Comparison of ENCODE assay signal across 8 cellular contexts in the genomic region with DNA sequence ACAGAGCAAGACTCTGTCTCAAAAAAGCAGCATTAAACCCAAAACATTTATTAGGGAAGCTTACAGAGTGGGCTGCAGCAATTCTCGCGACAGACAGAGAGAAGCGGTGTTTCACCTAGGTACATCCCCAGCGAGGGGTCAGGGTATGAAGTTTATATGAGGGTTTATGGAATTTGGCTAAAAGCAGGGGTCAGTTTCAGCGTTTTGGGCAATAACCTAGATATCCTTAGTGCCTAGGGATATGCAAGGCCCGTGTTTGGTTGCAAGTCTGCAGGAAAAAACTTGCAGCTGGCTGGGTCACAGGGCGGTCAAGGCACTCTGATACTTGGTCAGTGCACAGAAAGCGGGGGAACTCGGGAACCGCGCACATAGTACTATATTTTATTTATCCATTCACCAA. TPM values are rescaled to one million over a fixed set of nuclear protein-coding genes. Genes with fewer than 3 reads are reported as not detected.
DNase-seq lines count a peak whose midpoint lies in the region; ATAC-seq, FAIRE-seq and TF ChIP-seq lines count a peak whose summit lies in the region.

No MANE protein-coding gene starts in this region.

- DNase-seq in A549 (ENCODE audit: low read depth in 1 of 2, low spot score in 1 of 2) (no peak), GM20000 (ENCODE audit: low spot score) (peak; percentile 31), WTC11 (ENCODE audit: low spot score) (no peak), right atrium auricular region (ENCODE audit: low spot score) (no peak), small intestine (peak; percentile 29), islet precursor cell (no peak), NCI-H187 treated with DMSO at 0.1 percent for 48 hours (lab: John Stamatoyannopoulos, UW) (no peak)

- 63% methylated on average over 11 of the region's 11 CpGs for WGBS in A549 (ENCODE audit: missing lambda C conversion rate)
- 4 to 19% (median 14%) methylated on average over 11 of the region's 11 CpGs for WGBS in small intestine, 3 donors

- H3K4me2 ChIP-seq in A549 = peak overlapping the region; percentile 89

- peaks cover 14% of the 10 kb centered on the region for H3K36me3 Mint-ChIP-seq in WTC11

- peaks cover 11% of the 10 kb centered on the region for H3K4me1 Mint-ChIP-seq in WTC11

- peaks cover 17% of the 10 kb centered on the region; the same call in 2 of the 3 replicates for H3K4me1 ChIP-seq in A549
- H3K4me1 ChIP-seq in right atrium auricular region = peaks cover 0 to 26% of the 10 kb centered on the region in 2 donors
- H3K4me1 ChIP-seq in small intestine (ENCODE audit: control insufficient read depth in 2 of 2, insufficient read depth in 1 of 2, low read depth in 1 of 2, low read length in 1 of 2) = peaks cover 0 to 8% of the 10 kb centered on the region in 2 donors

- CTCF ChIA-PET in A549 (lab: Yijun Ruan, JAX) = no interaction called here
- CTCF ChIA-PET in WTC11 (lab: Charles Lee) = interaction anchor here (1.8 kb wide), 1 partner anchor 65 kb away, joined by 14 read pairs; no protein-coding TSS in a partner anchor

- no peaks in the 10 kb centered on the region for H3K9me3 Mint-ChIP-seq in WTC11

- FAIRE-seq in A549 (lab: Jason Lieb, UNC) = no peak
- FAIRE-seq in small intestine (lab: Jason Lieb, UNC) = no peak

- TF ChIP-seq CTCF in A549 (IDR thresholded peaks at IDR 0.05) (no peak), GM20000 (IDR thresholded peaks at IDR 0.05; ENCODE audit: extremely low read depth, missing control alignments) (no peak), WTC11 (IDR thresholded peaks at IDR 0.05) (no peak), right atrium auricular region (IDR thresholded peaks at IDR 0.05) (no peak)

- no peak for TF ChIP-seq EP300 in A549 (IDR thresholded peaks at IDR 0.05)

- TF ChIP-seq RAD21 in A549 (conservative IDR thresholded peaks at IDR 0.05 in 1 of 2, IDR thresholded peaks at IDR 0.05 in 1 of 2) = no peak

- ATAC-seq in A549 (no peak), WTC11 (peak; percentile 10; the same call in 1 of the 2 replicates), GM21825 (IDR thresholded peaks at IDR 0.05; ENCODE audit: unreplicated experiment) (no peak)

- no peaks in the 10 kb centered on the region for H3K27me3 ChIP-seq in right atrium auricular region
- H3K27me3 ChIP-seq in small intestine (ENCODE audit: control insufficient read depth in 2 of 2, insufficient read depth in 2 of 2, low read length in 2 of 2) = no peaks in the 10 kb centered on the region

- TF ChIP-seq POLR2A in A549 (IDR thresholded peaks at IDR 0.05; ENCODE audit: low read length) = no peak

- no peak overlapping the region for H3K27ac Mint-ChIP-seq in WTC11

- no peaks in the 10 kb centered on the region for H3K27me3 Mint-ChIP-seq in WTC11 (ENCODE audit: low read depth)

- H3K9me3 ChIP-seq in A549 (no peaks in the 10 kb centered on the region), right atrium auricular region (no peaks in the 10 kb centered on the region), small intestine (ENCODE audit: control insufficient read depth, low read depth) (no peaks in the 10 kb centered on the region)

- peak overlapping the region; percentile 99 for H3K4me3 Mint-ChIP-seq in WTC11

- POLR2A ChIA-PET in A549 (lab: Yijun Ruan, JAX) (no interaction called here), WTC11 (lab: Charles Lee) (interaction anchor here (1.6 kb wide), 1 partner anchor 49 kb away, joined by 5 read pairs; the partner anchor contains the start of gene SPTAN1)

- H3K27ac ChIP-seq in A549 (peak overlapping the region; percentile 76 to 84), right atrium auricular region (peak overlapping the region in 1 of 2 donors; percentile 82), small intestine (ENCODE audit: low read depth in 1 of 2, low read length in 1 of 2) (no peak overlapping the region)

- H3K36me3 ChIP-seq in right atrium auricular region (peaks cover 6% of the 10 kb centered on the region), small intestine (ENCODE audit: control insufficient read depth in 2 of 2, insufficient read depth in 2 of 2, low read length in 2 of 2) (peaks cover 2 to 7% of the 10 kb centered on the region in 2 donors)

- H3K4me3 ChIP-seq in A549 (peak overlapping the region; percentile 74), right atrium auricular region (peak overlapping the region; percentile 55 to 91), small intestine (ENCODE audit: low read depth in 1 of 2, low read length in 2 of 2) (peak overlapping the region in 1 of 2 donors; percentile 74)

TF ChIP-seq in A549, 52 proteins besides CTCF, POLR2A, EP300 and RAD21 (continues in another document):
- TF ChIP-seq JUN (IDR thresholded peaks at IDR 0.05) (no peak), RNF2 (IDR thresholded peaks at IDR 0.05; ENCODE audit: borderline replicate concordance, low read depth) (no peak), CHD4 (IDR thresholded peaks at IDR 0.05; ENCODE audit: borderline replicate concordance) (no peak), JUNB (IDR thresholded peaks at IDR 0.05) (no peak), ZFP36 (IDR thresholded peaks at IDR 0.05; ENCODE audit: borderline replicate concordance, partially characterized antibody) (no peak), PHF8 (IDR thresholded peaks at IDR 0.05; ENCODE audit: borderline replicate concordance, low read depth) (no peak), RARB (CRISPR knock-in tag; IDR thresholded peaks at IDR 0.05) (no peak), ELK1 (IDR thresholded peaks at IDR 0.05; ENCODE audit: low read depth, low read length) (no peak), NR3C1 (IDR thresholded peaks at IDR 0.05) (no peak), RFX5 (IDR thresholded peaks at IDR 0.05) (no peak), GATA3 (IDR thresholded peaks at IDR 0.05; ENCODE audit: borderline replicate concordance) (no peak), BHLHE40 (IDR thresholded peaks at IDR 0.05; ENCODE audit: low read depth, low read length) (no peak)

TF ChIP-seq in WTC11, 78 proteins besides CTCF, POLR2A, EP300 and RAD21 (continues in another document):
- TF ChIP-seq, protein P1, sequence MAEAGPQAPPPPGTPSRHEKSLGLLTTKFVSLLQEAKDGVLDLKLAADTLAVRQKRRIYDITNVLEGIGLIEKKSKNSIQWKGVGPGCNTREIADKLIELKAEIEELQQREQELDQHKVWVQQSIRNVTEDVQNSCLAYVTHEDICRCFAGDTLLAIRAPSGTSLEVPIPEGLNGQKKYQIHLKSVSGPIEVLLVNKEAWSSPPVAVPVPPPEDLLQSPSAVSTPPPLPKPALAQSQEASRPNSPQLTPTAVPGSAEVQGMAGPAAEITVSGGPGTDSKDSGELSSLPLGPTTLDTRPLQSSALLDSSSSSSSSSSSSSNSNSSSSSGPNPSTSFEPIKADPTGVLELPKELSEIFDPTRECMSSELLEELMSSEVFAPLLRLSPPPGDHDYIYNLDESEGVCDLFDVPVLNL (CRISPR knock-in tag; IDR thresholded peaks at IDR 0.05; ENCODE audit: borderline replicate concordance, low read depth) = no peak
- TF ChIP-seq FOXP4 (CRISPR knock-in tag; IDR thresholded peaks at IDR 0.05) = no peak
- no peak for TF ChIP-seq FOXK1 (CRISPR knock-in tag; IDR thresholded peaks at IDR 0.05)
- TF ChIP-seq KAT7 (CRISPR knock-in tag; IDR thresholded peaks at IDR 0.05; ENCODE audit: borderline replicate concordance) = no peak

RNA-seq across cellular contexts. Expression of gene GLE1, which starts 0.6 kb away (rescaled TPM):
- polyA plus RNA-seq in A549 (2011; rRNA removed) = 41.2 and 49.2 TPM in 2 replicates
- 17.0 and 19.6 TPM in 2 replicates for polyA plus RNA-seq in A549 (2012; cell fraction: cytosol; rRNA removed)
- 16.7 and 20.8 TPM in 2 replicates for polyA plus RNA-seq in A549 (2012; cell fraction: nucleus; rRNA removed)
- 30.2 to 31.5 TPM (median 30.3 TPM) in 3 replicates for polyA plus RNA-seq in A549 (2017; fragmentation: RNase III; extraction: RNeasy Plus Mini Kit Qiagen cat#74134 plus additional on column Dnase treatment)
- polyA minus RNA-seq in A549 (2011; rRNA and poly(A)+ RNA removed) = 43.4 and 47.1 TPM in 2 replicates
- total RNA-seq in WTC11 (2021) = 19.0 to 19.7 TPM (median 19.3 TPM) in 3 replicates
- total RNA-seq in right atrium auricular region = 10 to 100 TPM; 14.4 to 18.1 TPM
- 10 to 100 TPM; 17.8 to 21.2 (median 21.0) TPM for polyA plus RNA-seq in small intestine

RNA-seq across cellular contexts. Expression of gene ODF2, which starts 48.1 kb away (rescaled TPM):
- polyA plus RNA-seq in A549 (2011; rRNA removed) = 22.9 and 24.7 TPM in 2 replicates
- 23.0 and 24.6 TPM in 2 replicates for polyA plus RNA-seq in A549 (2012; cell fraction: cytosol; rRNA removed)
- 74.3 and 90.1 TPM in 2 replicates for polyA plus RNA-seq in A549 (2012; cell fraction: nucleus; rRNA removed)
- 29.6 to 32.0 TPM (median 30.5 TPM) in 3 replicates for polyA plus RNA-seq in A549 (2017; fragmentation: RNase III; extraction: RNeasy Plus Mini Kit Qiagen cat#74134 plus additional on column Dnase treatment)
- 13.6 and 14.4 TPM in 2 replicates for polyA minus RNA-seq in A549 (2011; rRNA and poly(A)+ RNA removed)
- 29.3 to 31.9 TPM (median 29.9 TPM) in 3 replicates for total RNA-seq in WTC11 (2021)
- total RNA-seq in right atrium auricular region = 10 to 100 TPM in 1 of 2 donors, 1 to 10 TPM in 1; 9.7 to 12.1 TPM
- 10 to 100 TPM in 1 of 3 donors, 1 to 10 TPM in 2; 4.0 to 17.8 (median 5.9) TPM for polyA plus RNA-seq in small intestine

RNA-seq across cellular contexts. Expression of gene SPTAN1, which starts 48.5 kb away (rescaled TPM):
- polyA plus RNA-seq in A549 (2011; rRNA removed) = 122 and 144 TPM in 2 replicates
- polyA plus RNA-seq in A549 (2012; cell fraction: cytosol; rRNA removed) = 69.1 and 77.6 TPM in 2 replicates
- polyA plus RNA-seq in A549 (2012; cell fraction: nucleus; rRNA removed) = 1,381 and 1,390 TPM in 2 replicates
- polyA plus RNA-seq in A549 (2017; fragmentation: RNase III; extraction: RNeasy Plus Mini Kit Qiagen cat#74134 plus additional on column Dnase treatment) = 104 to 128 TPM (median 107 TPM) in 3 replicates
- 412 and 415 TPM in 2 replicates for polyA minus RNA-seq in A549 (2011; rRNA and poly(A)+ RNA removed)
- total RNA-seq in WTC11 (2021) = 213 to 255 TPM (median 224 TPM) in 3 replicates
- total RNA-seq in right atrium auricular region = 100 to 1,000 TPM; 233 to 270 TPM
- 100 to 1,000 TPM in 2 of 3 donors, 10 to 100 TPM in 1; 98.1 to 154 (median 150) TPM for polyA plus RNA-seq in small intestine

Comparison
In these comparisons a context has a peak if more than half of its experiments do, and no peak if none do; other contexts are left out.
1. DNase-seq: peak in GM20000 (single experiment) and small intestine (single experiment); none in A549 (0 of 2), WTC11 (single experiment), right atrium auricular region (single experiment), islet precursor cell (single experiment) and NCI-H187 treated with DMSO at 0.1 percent for 48 hours (single experiment).
2. H3K27ac ChIP-seq: peak in A549 (2 of 2); none in small intestine (0 of 2).